22 cellular contexts compared by ENCODE assay signal in the genomic region with DNA sequence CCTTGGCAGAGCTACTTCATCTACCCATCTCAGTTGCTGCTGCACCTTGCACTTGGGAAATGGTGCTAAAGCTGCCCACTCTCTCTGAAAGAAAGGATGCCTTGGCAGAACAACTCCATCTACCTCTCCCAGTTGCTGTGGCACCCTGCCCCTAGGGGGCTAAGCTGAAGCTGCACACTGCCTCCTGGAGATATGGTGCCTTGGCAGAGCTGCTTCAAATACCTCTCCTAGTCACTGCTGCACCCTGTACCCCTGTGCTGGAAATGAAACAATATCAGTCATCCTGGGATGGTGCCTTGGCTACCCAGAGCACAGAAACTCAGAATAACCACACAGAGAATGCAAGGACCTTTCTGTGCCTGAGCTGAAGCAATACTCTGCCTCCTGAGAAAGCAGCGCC.
"Had no signal": no experiment of that assay in that cellular context is flagged by ENCODE, and none has a peak within 500 bp of the region (broad histone marks: within the 10 kb centered on the region; RNA-seq: fewer than 3 reads in every experiment).

No MANE protein-coding gene starts in this region.

- H3K27ac Mint-ChIP-seq: activated CD4-positive, alpha-beta memory T cell treated with anti-CD3 and anti-CD28 coated beads for 36 hours; activated naive CD4-positive, alpha-beta T cell treated with anti-CD3 and anti-CD28 coated beads for 36 hours; activated naive CD8-positive, alpha-beta T cell treated with anti-CD3 and anti-CD28 coated beads, Interleukin-2, amount 10 ng/mL, durations not matched to agents 7 days and 5 days; activated T-cell treated with anti-CD3 and anti-CD28 coated beads, Interleukin-2, amount 50 U/mL, for 72 hours; dendritic cell treated with granulocyte-macrophage colony-stimulating factor and Interleukin-4, amounts not matched to agents 40 ng/mL and 50 ng/mL, for 4 days; naive thymus-derived CD4-positive, alpha-beta T cell; stimulated activated naive CD8-positive, alpha-beta T cell treated with anti-CD3 and anti-CD28 coated beads, Interleukin-15, Interleukin-2, amounts not matched to agents 100 ng/mL and 50 ng/mL, for 24 hours; T-cell had no signal

- H3K4me3 Mint-ChIP-seq: activated CD4-positive, alpha-beta memory T cell treated with anti-CD3 and anti-CD28 coated beads for 36 hours; activated naive CD4-positive, alpha-beta T cell treated with anti-CD3 and anti-CD28 coated beads for 36 hours; activated naive CD8-positive, alpha-beta T cell treated with anti-CD3 and anti-CD28 coated beads, Interleukin-2, amount 10 ng/mL, durations not matched to agents 7 days and 5 days; activated T-cell treated with anti-CD3 and anti-CD28 coated beads, Interleukin-2, amount 50 U/mL, for 72 hours; dendritic cell treated with granulocyte-macrophage colony-stimulating factor and Interleukin-4, amounts not matched to agents 40 ng/mL and 50 ng/mL, for 4 days; naive thymus-derived CD4-positive, alpha-beta T cell; neural crest cell; stimulated activated naive CD8-positive, alpha-beta T cell treated with anti-CD3 and anti-CD28 coated beads, Interleukin-15, Interleukin-2, amounts not matched to agents 100 ng/mL and 50 ng/mL, for 24 hours; T-cell had no signal

- H3K36me3 Mint-ChIP-seq: activated naive CD8-positive, alpha-beta T cell treated with anti-CD3 and anti-CD28 coated beads, Interleukin-2, amount 10 ng/mL, durations not matched to agents 7 days and 5 days; T-cell had no signal

- H3K4me3 ChIP-seq: body of pancreas, left lung, lung, tibial artery had no signal

- DNase-seq: activated CD4-positive, alpha-beta memory T cell treated with anti-CD3 and anti-CD28 coated beads for 36 hours; activated CD4-positive, alpha-beta T cell treated with anti-CD3 and anti-CD28 coated beads for 48 hours; activated effector memory CD4-positive, alpha-beta T cell treated with Interleukin-2 at 50 U/mL for 16 hours; activated naive CD4-positive, alpha-beta T cell treated with anti-CD3 and anti-CD28 coated beads for 36 hours; activated naive CD8-positive, alpha-beta T cell treated with anti-CD3 and anti-CD28 coated beads, Interleukin-2, amount 10 ng/mL, durations not matched to agents 7 days and 5 days; activated T-cell treated with anti-CD3 and anti-CD28 coated beads, Interleukin-2, amount 50 U/mL, for 72 hours; amygdala; body of pancreas; effector CD4-positive, alpha-beta T cell; foreskin melanocyte; kidney; left lung; naive thymus-derived CD4-positive, alpha-beta T cell; posterior cingulate gyrus; stimulated activated CD4-positive, alpha-beta T cell treated with anti-CD3 and anti-CD28 coated beads, Interleukin-4, amount 100 ng/mL, for 24 hours; T-cell; tibial artery had no signal

- H3K36me3 ChIP-seq: left lung, tibial artery had no signal

- H3K9me3 ChIP-seq: body of pancreas had no signal

- H3K27me3 Mint-ChIP-seq: activated naive CD8-positive, alpha-beta T cell treated with anti-CD3 and anti-CD28 coated beads, Interleukin-2, amount 10 ng/mL, durations not matched to agents 7 days and 5 days; dendritic cell treated with granulocyte-macrophage colony-stimulating factor and Interleukin-4, amounts not matched to agents 40 ng/mL and 50 ng/mL, for 4 days; stimulated activated naive CD8-positive, alpha-beta T cell treated with anti-CD3 and anti-CD28 coated beads, Interleukin-15, Interleukin-2, amounts not matched to agents 100 ng/mL and 50 ng/mL, for 24 hours had no signal

- H3K4me1 Mint-ChIP-seq: activated naive CD8-positive, alpha-beta T cell treated with anti-CD3 and anti-CD28 coated beads, Interleukin-2, amount 10 ng/mL, durations not matched to agents 7 days and 5 days; neural crest cell; T-cell had no signal

- ATAC-seq: activated T-cell treated with anti-CD3 and anti-CD28 coated beads, Interleukin-2, amount 50 U/mL, for 72 hours; body of pancreas; esophagus mucosa; left lung; naive thymus-derived CD4-positive, alpha-beta T cell; T-cell had no signal

- H3K27me3 ChIP-seq: body of pancreas, left lung, tibial artery had no signal

- H3K4me1 ChIP-seq: body of pancreas, left lung, tibial artery had no signal

- FAIRE-seq: kidney had no signal

- H3K27ac ChIP-seq: body of pancreas, left lung, tibial artery had no signal
